In genomic region chr16:31243734-31244670, GRCh38 we compare ENCODE assay signal across 16 cellular contexts. TPM values are rescaled to one million over a fixed set of nuclear protein-coding genes. Genes with fewer than 3 reads are reported as not detected.
A peak's percentile ranks its signal among the peaks of the same experiment; 100 is the strongest.
DNase-seq lines count a peak whose midpoint lies in the region; ATAC-seq, FAIRE-seq and TF ChIP-seq lines count a peak whose summit lies in the region.
"Had no signal": no experiment of that assay in that cellular context is flagged by ENCODE, and none has a peak within 500 bp of the region (broad histone marks: within the 10 kb centered on the region; RNA-seq: fewer than 3 reads in every experiment).

No MANE protein-coding gene starts in this region.

- H3K27ac Mint-ChIP-seq in stimulated activated naive B cell treated with anti-CD40 and anti-IgM and Interleukin-4, amounts not matched to agents 10 μg/mL and 1 μg/mL and 100 μg/mL, for 72 hours, result no peak overlapping the region
- H3K27ac Mint-ChIP-seq: CD8-positive, alpha-beta T cell had no signal

- peak overlapping the region; percentile 12 for H2AFZ ChIP-seq in GM12878 (ENCODE audit: control insufficient read depth, low read depth, low read length)

- peaks cover 8% of the 10 kb centered on the region for H3K4me1 ChIP-seq in GM12878 (ENCODE audit: control insufficient read depth, insufficient read depth, low read length)
- H3K4me1 ChIP-seq: Peyer's patch had no signal

- peak; percentile 80 for FAIRE-seq in GM12878 (lab: Jason Lieb, UNC)

- H3K9ac ChIP-seq in GM12878 (ENCODE audit: control insufficient read depth, insufficient read depth, low read length), result no peak overlapping the region

- 0 out of 4 replicates have a peak, but pooled peaks of 1 of the 2 experiments have one; percentile 39 for TF ChIP-seq EP300 in GM12878 (IDR thresholded peaks at IDR 0.05; ENCODE audit: borderline replicate concordance in 1 of 2, control insufficient read depth in 1 of 2, low read depth in 2 of 2, low read length in 2 of 2)

- RAD21 ChIA-PET in GM12878 (lab: Charles Lee; ENCODE audit: unreplicated experiment), result interaction anchor here (0.6 to 2.3 kb wide), 7 partner anchors 13 to 46 kb away, joined by 3 to 8 read pairs (median 3); partner anchors contain the start of gene PYCARD

- H3K9me3 ChIP-seq in GM12878 (replicated peaks; ENCODE audit: control insufficient read depth, insufficient read depth, low read length), result no peaks in the 10 kb centered on the region
- H3K9me3 ChIP-seq: Peyer's patch, thoracic aorta had no signal

- ATAC-seq in GM18499 (IDR thresholded peaks at IDR 0.05; ENCODE audit: insufficient read depth, unreplicated experiment) (peak; percentile 63), GM12878 (peak; percentile 86), GM21529 (IDR thresholded peaks at IDR 0.05; ENCODE audit: unreplicated experiment) (no peak)
- ATAC-seq in stimulated activated naive B cell treated with anti-CD40 and anti-IgM and Interleukin-4, amounts not matched to agents 10 μg/mL and 1 μg/mL and 100 μg/mL, for 72 hours (replicated peaks), result peak; percentile 96 to 97
- ATAC-seq: CD8-positive, alpha-beta T cell had no signal

- H3K9me3 Mint-ChIP-seq in stimulated activated naive B cell treated with anti-CD40 and anti-IgM and Interleukin-4, amounts not matched to agents 10 μg/mL and 1 μg/mL and 100 μg/mL, for 72 hours, result no peaks in the 10 kb centered on the region
- H3K9me3 Mint-ChIP-seq: activated naive CD4-positive, alpha-beta T cell treated with anti-CD3 and anti-CD28 coated beads, Interleukin-2, amount 50 U/mL, for 24 hours; CD8-positive, alpha-beta T cell had no signal

- H3K4me2 ChIP-seq in GM12878 (ENCODE audit: control insufficient read depth, insufficient read depth), result peak overlapping the region; percentile 55

- no peak overlapping the region for H3K27ac ChIP-seq in GM12878 (ENCODE audit: control insufficient read depth, insufficient read depth)
- H3K27ac ChIP-seq: Peyer's patch, thoracic aorta had no signal

- no peaks in the 10 kb centered on the region for H3K27me3 ChIP-seq in GM12878 (replicated peaks in 1 of 2; ENCODE audit: control insufficient read depth in 2 of 2, insufficient read depth in 2 of 2, low read length in 1 of 2)
- H3K27me3 ChIP-seq: Peyer's patch had no signal

- POLR2A ChIA-PET in GM12878 (lab: Charles Lee), result interaction anchor here (0.7 kb wide), 1 partner anchor 22 kb away, joined by 6 read pairs; no protein-coding TSS in a partner anchor

- H3K4me3 Mint-ChIP-seq in stimulated activated naive B cell treated with anti-CD40 and anti-IgM and Interleukin-4, amounts not matched to agents 10 μg/mL and 1 μg/mL and 100 μg/mL, for 72 hours, result peak overlapping the region in 1 of 2 donors; percentile 16
- H3K4me3 Mint-ChIP-seq: activated naive CD4-positive, alpha-beta T cell treated with anti-CD3 and anti-CD28 coated beads, Interleukin-2, amount 50 U/mL, for 24 hours; CD8-positive, alpha-beta T cell had no signal

- no peak for TF ChIP-seq RAD21 in GM12878 (IDR thresholded peaks at IDR 0.05; ENCODE audit: insufficient read depth, low read depth, low read length)

- H4K20me1 ChIP-seq in GM12878 (ENCODE audit: control insufficient read depth, insufficient read depth), result no peaks in the 10 kb centered on the region

- H3K79me2 ChIP-seq in GM12878 (ENCODE audit: control insufficient read depth, insufficient read depth, low read length), result no peaks in the 10 kb centered on the region

- WGBS in GM12878 (ENCODE audit: insufficient coverage, insufficient replicate concordance, low lambda C conversion rate, missing lambda C conversion rate), result 1% methylated on average over 7 of the region's 9 CpGs

- in situ Hi-C loops in GM12878 (cut with MboI), result no loop called here

- no peak for TF ChIP-seq POLR2A in NB4 (IDR thresholded peaks at IDR 0.05; ENCODE audit: extremely low read depth, insufficient read length)
- no peak for TF ChIP-seq POLR2A in GM12878 (IDR thresholded peaks at IDR 0.05; ENCODE audit: low read depth, low read length)

- SMC1A ChIA-PET in GM12878 (lab: Charles Lee; ENCODE audit: uncharacterized antibody, unreplicated experiment), result interaction anchor here (0.6 to 1.8 kb wide), 10 partner anchors 9 to 338 kb away, joined by 3 to 7 read pairs (median 3); partner anchors contain the start of gene ITGAM

- CTCF ChIA-PET in GM12878 (lab: Yijun Ruan, JAX), result interaction anchor here (0.6 to 1.8 kb wide), 8 partner anchors 9 to 212 kb away, joined by 3 to 5 read pairs (median 4); partner anchors contain the start of gene COX6A2

- H3K4me1 Mint-ChIP-seq in stimulated activated naive B cell treated with anti-CD40 and anti-IgM and Interleukin-4, amounts not matched to agents 10 μg/mL and 1 μg/mL and 100 μg/mL, for 72 hours, result peaks cover 7 to 19% of the 10 kb centered on the region in 2 donors
- H3K4me1 Mint-ChIP-seq: activated naive CD4-positive, alpha-beta T cell treated with anti-CD3 and anti-CD28 coated beads, Interleukin-2, amount 50 U/mL, for 24 hours had no signal

- H3K36me3 Mint-ChIP-seq in stimulated activated naive B cell treated with anti-CD40 and anti-IgM and Interleukin-4, amounts not matched to agents 10 μg/mL and 1 μg/mL and 100 μg/mL, for 72 hours, result no peaks in the 10 kb centered on the region
- H3K36me3 Mint-ChIP-seq: activated naive CD4-positive, alpha-beta T cell treated with anti-CD3 and anti-CD28 coated beads, Interleukin-2, amount 50 U/mL, for 24 hours; CD8-positive, alpha-beta T cell had no signal

- H3K36me3 ChIP-seq in GM12878 (ENCODE audit: control insufficient read depth in 2 of 2, insufficient read depth in 2 of 2, low read length in 1 of 2), result no peaks in the 10 kb centered on the region
- H3K36me3 ChIP-seq: Peyer's patch, thoracic aorta had no signal

- intact Hi-C loops in GM12878 (cut with micrococcal nuclease; ENCODE audit: unreplicated experiment), result no loop called here

- BruUV-seq in GM12878 (replicated peaks; lab: Mats Ljungman, UMichigan), result no TSS peak

- H3K27me3 Mint-ChIP-seq in stimulated activated naive B cell treated with anti-CD40 and anti-IgM and Interleukin-4, amounts not matched to agents 10 μg/mL and 1 μg/mL and 100 μg/mL, for 72 hours, result peaks cover 0 to 5% of the 10 kb centered on the region in 2 donors
- H3K27me3 Mint-ChIP-seq: activated naive CD4-positive, alpha-beta T cell treated with anti-CD3 and anti-CD28 coated beads, Interleukin-2, amount 50 U/mL, for 24 hours had no signal

- DNase-seq in NB4 (ENCODE audit: low read depth) (peak; percentile 93), GM12878 (ENCODE audit: low read depth, low spot score) (peak; percentile 53), occipital lobe (lab: John Stamatoyannopoulos, UW) (no peak), NCI-H345 treated with DMSO at 0.1 percent for 48 hours (lab: John Stamatoyannopoulos, UW; ENCODE audit: unreplicated experiment) (no peak)
- DNase-seq in stimulated activated naive B cell treated with anti-CD40 and anti-IgM and Interleukin-4, amounts not matched to agents 10 μg/mL and 1 μg/mL and 100 μg/mL, for 72 hours, result peak; percentile 29
- DNase-seq: CD8-positive, alpha-beta T cell; NCI-H226; Peyer's patch; T-helper 9 cell had no signal

- TF ChIP-seq CTCF in NB4 (IDR thresholded peaks at IDR 0.05; ENCODE audit: low read depth, low read length) (no peak), GM12878 (IDR thresholded peaks at IDR 0.05 in 2 of 3, conservative IDR thresholded peaks at IDR 0.05 in 1 of 3; ENCODE audit: control insufficient read depth in 2 of 3, extremely low read depth in 1 of 3, insufficient read depth in 1 of 3, low read depth in 3 of 3, low read length in 3 of 3) (no peak)

- no peak overlapping the region for H3K4me3 ChIP-seq in NB4 (ENCODE audit: low read depth, low read length)
- H3K4me3 ChIP-seq in GM12878, result no peak overlapping the region
- H3K4me3 ChIP-seq: Peyer's patch, thoracic aorta had no signal

RNA-seq across cellular contexts. Expression of gene ITGAM, which starts 15.8 kb away (rescaled TPM):
- total RNA-seq in GM12878 (2013; cell fraction: nucleolus; rRNA removed), result 6.8 and 13.2 TPM in 2 replicates
- total RNA-seq in GM12878 (2014; rRNA removed), result 17.8 and 19.9 TPM in 2 replicates
- total RNA-seq in GM12878 (2014; rRNA removed; fragmentation: Illumina TruSeq; extraction: Trizol), result 9.1 and 9.8 TPM in 2 replicates
- 18.3 and 19.0 TPM in 2 replicates for total RNA-seq in GM12878 (2021)
- polyA plus RNA-seq in GM12878 (2011; ENCODE audit: low read depth), result 1.3 TPM
- 3.1 and 7.5 TPM in 2 replicates for polyA plus RNA-seq in GM12878 (2011; rRNA removed)
- 11.7 and 12.4 TPM in 2 replicates for polyA plus RNA-seq in GM12878 (2011; cell fraction: cytosol; rRNA removed)
- polyA plus RNA-seq in GM12878 (2011; cell fraction: nucleus; rRNA removed), result 34.7 and 36.1 TPM in 2 replicates
- 3.6 and 3.9 TPM in 2 replicates for polyA plus RNA-seq in GM12878 (2012)
- polyA plus RNA-seq in GM12878 (2014; fragmentation: Illumina TruSeq; extraction: Trizol), result 7.3 and 14.2 TPM in 2 replicates
- 1 to 10 TPM in 1 of 2 experiments, under 1 TPM in 1; 0.97 to 1.6 TPM for polyA plus RNA-seq in GM12878 (2014; fragmentation: Nextera tagmentation; extraction: Ambion mirVana)
- 13.4 and 16.6 TPM in 2 replicates for polyA plus RNA-seq in GM12878 (2014; rRNA removed)
- 1 to 10 TPM; 3.8 to 4.4 TPM for polyA plus RNA-seq in GM12878 (2016; fragmentation: Nextera tagmentation; extraction: Ambion mirVana)
- polyA minus RNA-seq in GM12878 (2011; rRNA and poly(A)+ RNA removed), result 10.2 and 10.3 TPM in 2 replicates
- 3.1 and 5.0 TPM in 2 replicates for polyA minus RNA-seq in GM12878 (2011; cell fraction: cytosol; rRNA and poly(A)+ RNA removed)
- 7.1 and 10.6 TPM in 2 replicates for polyA minus RNA-seq in GM12878 (2011; cell fraction: nucleus; rRNA and poly(A)+ RNA removed)
- total RNA-seq in occipital lobe, result 4.7 TPM
- total RNA-seq: M059J had no signal

RNA-seq across cellular contexts. Expression of gene PYDC1, which starts 27.1 kb away (rescaled TPM):
- not detected in 2 replicates for total RNA-seq in GM12878 (2013; cell fraction: nucleolus; rRNA removed)
- total RNA-seq in GM12878 (2014; rRNA removed) (not detected in 2 replicates), GM12878 (2014; rRNA removed; fragmentation: Illumina TruSeq; extraction: Trizol) (not detected in 2 replicates), GM12878 (2021) (not detected in 2 replicates), occipital lobe (0.78 TPM)
- not detected for polyA plus RNA-seq in GM12878 (2011; ENCODE audit: low read depth)
- polyA plus RNA-seq in GM12878 (2011; rRNA removed) (not detected in 2 replicates), GM12878 (2014; fragmentation: Illumina TruSeq; extraction: Trizol) (not detected in 2 replicates), GM12878 (2014; fragmentation: Nextera tagmentation; extraction: Ambion mirVana) (not detected), GM12878 (2014; rRNA removed) (not detected in 2 replicates), GM12878 (2016; fragmentation: Nextera tagmentation; extraction: Ambion mirVana) (not detected)
- not detected in 2 replicates for polyA plus RNA-seq in GM12878 (2011; cell fraction: cytosol; rRNA removed)
- not detected in 2 replicates for polyA plus RNA-seq in GM12878 (2011; cell fraction: nucleus; rRNA removed)
- polyA plus RNA-seq in GM12878 (2012), result not detected in 2 replicates
- not detected in 2 replicates for polyA minus RNA-seq in GM12878 (2011; rRNA and poly(A)+ RNA removed)
- polyA minus RNA-seq in GM12878 (2011; cell fraction: cytosol; rRNA and poly(A)+ RNA removed), result not detected in 2 replicates
- polyA minus RNA-seq in GM12878 (2011; cell fraction: nucleus; rRNA and poly(A)+ RNA removed), result not detected in 2 replicates
- total RNA-seq: CD8-positive, alpha-beta T cell; epithelial cell of proximal tubule; liver; M059J; Peyer's patch; thoracic aorta had no signal
- polyA plus RNA-seq: liver had no signal

RNA-seq across cellular contexts. Expression of gene TRIM72, which starts 30.1 kb away (rescaled TPM):
- 0.08 TPM in 1 of 2 replicates, not detected in the other for total RNA-seq in GM12878 (2013; cell fraction: nucleolus; rRNA removed)
- total RNA-seq in GM12878 (2014; rRNA removed) (0.33 and 0.56 TPM in 2 replicates), GM12878 (2014; rRNA removed; fragmentation: Illumina TruSeq; extraction: Trizol) (0.13 and 0.14 TPM in 2 replicates), GM12878 (2021) (1.0 and 1.2 TPM in 2 replicates), occipital lobe (2.3 TPM)
- polyA plus RNA-seq in GM12878 (2011; ENCODE audit: low read depth), result not detected
- polyA plus RNA-seq in GM12878 (2011; rRNA removed) (not detected in 2 replicates), GM12878 (2014; fragmentation: Illumina TruSeq; extraction: Trizol) (0.10 TPM in 1 of 2 replicates, not detected in the other), GM12878 (2014; fragmentation: Nextera tagmentation; extraction: Ambion mirVana) (under 1 TPM; 0.03 to 0.26 TPM), GM12878 (2014; rRNA removed) (0.29 and 0.36 TPM in 2 replicates), GM12878 (2016; fragmentation: Nextera tagmentation; extraction: Ambion mirVana) (under 1 TPM; 0.19 to 0.23 TPM)
- 0.01 and 0.02 TPM in 2 replicates for polyA plus RNA-seq in GM12878 (2011; cell fraction: cytosol; rRNA removed)
- polyA plus RNA-seq in GM12878 (2011; cell fraction: nucleus; rRNA removed), result 0.01 TPM in 1 of 2 replicates, not detected in the other
- polyA plus RNA-seq in GM12878 (2012), result 0.08 and 0.15 TPM in 2 replicates
- polyA minus RNA-seq in GM12878 (2011; rRNA and poly(A)+ RNA removed), result not detected in 2 replicates
- polyA minus RNA-seq in GM12878 (2011; cell fraction: cytosol; rRNA and poly(A)+ RNA removed), result not detected in 2 replicates
- polyA minus RNA-seq in GM12878 (2011; cell fraction: nucleus; rRNA and poly(A)+ RNA removed), result not detected in 2 replicates
- total RNA-seq: epithelial cell of proximal tubule, M059J, Peyer's patch had no signal

RNA-seq across cellular contexts. Expression of gene PYCARD, which starts 41.4 kb away (rescaled TPM):
- total RNA-seq in GM12878 (2013; cell fraction: nucleolus; rRNA removed), result 3.2 and 5.1 TPM in 2 replicates
- total RNA-seq in GM12878 (2014; rRNA removed), result 65.7 and 81.4 TPM in 2 replicates
- total RNA-seq in GM12878 (2014; rRNA removed; fragmentation: Illumina TruSeq; extraction: Trizol), result 32.0 and 32.2 TPM in 2 replicates
- total RNA-seq in GM12878 (2021), result 59.5 and 65.7 TPM in 2 replicates
- 10.6 TPM for polyA plus RNA-seq in GM12878 (2011; ENCODE audit: low read depth)
- polyA plus RNA-seq in GM12878 (2011; rRNA removed), result 11.9 and 26.9 TPM in 2 replicates
- polyA plus RNA-seq in GM12878 (2011; cell fraction: cytosol; rRNA removed), result 41.7 and 76.2 TPM in 2 replicates
- 43.4 and 46.9 TPM in 2 replicates for polyA plus RNA-seq in GM12878 (2011; cell fraction: nucleus; rRNA removed)
- polyA plus RNA-seq in GM12878 (2012), result 34.9 and 40.3 TPM in 2 replicates
- polyA plus RNA-seq in GM12878 (2014; fragmentation: Illumina TruSeq; extraction: Trizol), result 2.0 and 18.3 TPM in 2 replicates
- 10 to 100 TPM in 1 of 2 experiments, 1 to 10 TPM in 1; 5.1 to 14.9 TPM for polyA plus RNA-seq in GM12878 (2014; fragmentation: Nextera tagmentation; extraction: Ambion mirVana)
- 94.1 and 106 TPM in 2 replicates for polyA plus RNA-seq in GM12878 (2014; rRNA removed)
- 10 to 100 TPM; 61.5 to 70.9 TPM for polyA plus RNA-seq in GM12878 (2016; fragmentation: Nextera tagmentation; extraction: Ambion mirVana)
- 8.2 and 21.7 TPM in 2 replicates for polyA minus RNA-seq in GM12878 (2011; rRNA and poly(A)+ RNA removed)
- 13.0 and 15.6 TPM in 2 replicates for polyA minus RNA-seq in GM12878 (2011; cell fraction: cytosol; rRNA and poly(A)+ RNA removed)
- polyA minus RNA-seq in GM12878 (2011; cell fraction: nucleus; rRNA and poly(A)+ RNA removed), result 5.7 and 7.5 TPM in 2 replicates
- total RNA-seq in occipital lobe, result 6.6 TPM

Comparison
In these comparisons a context has a peak if more than half of its experiments do, and no peak if none do; other contexts are left out.
1. DNase-seq: peak in NB4 (single experiment), GM12878 (single experiment) and stimulated activated naive B cell treated with anti-CD40 and anti-IgM and Interleukin-4, amounts not matched to agents 10 μg/mL and 1 μg/mL and 100 μg/mL, for 72 hours (single experiment); none in occipital lobe (single experiment) and NCI-H345 treated with DMSO at 0.1 percent for 48 hours (single experiment).